ENCODE assay signal across 8 cellular contexts in genomic region chr6:109440325-109441068, GRCh38. TPM values are rescaled to one million over a fixed set of nuclear protein-coding genes. Genes with fewer than 3 reads are reported as not detected.
DNase-seq lines count a peak whose midpoint lies in the region; ATAC-seq and TF ChIP-seq lines count a peak whose summit lies in the region.

TSS of gene PPIL6 (minus strand) at chr6:109440628. CDS start at chr6:109440590, 38 bp downstream.
TSS of gene SMPD2 (plus strand) at chr6:109440724. CDS start at chr6:109441122, 398 bp downstream.

- WGBS in right cardiac atrium, result under 1% methylated on average over 103 of the region's 103 CpGs
- WGBS in aorta, 2 donors, result 0% methylated on average over 77 to 103 of the region's 103 CpGs

- intact Hi-C loops in right cardiac atrium (cut with DNase I), result no loop called here
- intact Hi-C loops in aorta (cut with DNase I), result loop anchor here (1.0 to 2.0 kb wide), 3 partner anchors 43 to 246 kb away; partner anchors contain the start of genes CD164 (in 2 of the 2) and ZBTB24 (in 1 of the 2)

- peak; percentile 15 for TF ChIP-seq CTCF in GM12873 (IDR thresholded peaks at IDR 0.05; ENCODE audit: insufficient read depth, low read depth, low read length, missing control alignments)
- peak; percentile 13 for TF ChIP-seq CTCF in NB4 (IDR thresholded peaks at IDR 0.05; ENCODE audit: low read depth, low read length)

- H3K4me3 ChIP-seq in NB4 (ENCODE audit: low read depth, low read length), result peak within 1 kb of the TSS; percentile 71
- H3K4me3 ChIP-seq in right cardiac atrium (ENCODE audit: low read length), result peak within 1 kb of the TSS; percentile 75
- peak within 1 kb of the TSS; percentile 78 for H3K4me3 ChIP-seq in rectal smooth muscle tissue (ENCODE audit: low read length)
- H3K4me3 ChIP-seq in aorta (ENCODE audit: low read length in 2 of 2), result peak within 1 kb of the TSS; percentile 57 to 63

- peak within 1 kb of the TSS; percentile 16 for H3K9ac ChIP-seq in rectal smooth muscle tissue (ENCODE audit: low read length)

- ATAC-seq in HG02571 (IDR thresholded peaks at IDR 0.05; ENCODE audit: unreplicated experiment) (peak; percentile 89), right cardiac atrium (peak; percentile 95 to 96), aorta (ENCODE audit: low FRiP score) (peak; percentile 96)

- H3K36me3 ChIP-seq in rectal smooth muscle tissue (ENCODE audit: control insufficient read depth, insufficient read depth, low read length), result peaks cover 14% of the 10 kb centered on the region
- peaks cover 0 to 2% of the 10 kb centered on the region in 2 donors for H3K36me3 ChIP-seq in aorta (ENCODE audit: control insufficient read depth in 1 of 2, insufficient read depth in 2 of 2, low read length in 1 of 2)

- H3K27me3 ChIP-seq in right cardiac atrium (ENCODE audit: control insufficient read depth, insufficient read depth), result no peaks in the 10 kb centered on the region
- H3K27me3 ChIP-seq in rectal smooth muscle tissue (ENCODE audit: control insufficient read depth, insufficient read depth, low read length), result no peaks in the 10 kb centered on the region
- H3K27me3 ChIP-seq in aorta (ENCODE audit: control insufficient read depth in 1 of 2, insufficient read depth in 2 of 2, low read length in 1 of 2), result no peaks in the 10 kb centered on the region

- DNase-seq in NB4 (ENCODE audit: low read depth) (peak; percentile 94), T-helper 1 cell (peak; percentile 60 to 80 (median 68)), amygdala (lab: John Stamatoyannopoulos, UW) (peak in 54 of 56 donors; percentile 35 to 90 (median 73)), right cardiac atrium (peak; percentile 91 to 97 (median 97)), aorta (peak; percentile 94 to 96)

- peaks cover 2% of the 10 kb centered on the region for H3K4me1 ChIP-seq in right cardiac atrium (ENCODE audit: control insufficient read depth, insufficient read depth, low read length)
- H3K4me1 ChIP-seq in rectal smooth muscle tissue (ENCODE audit: control insufficient read depth, insufficient read depth, low read length), result peaks cover 3% of the 10 kb centered on the region
- H3K4me1 ChIP-seq in aorta (ENCODE audit: control insufficient read depth in 1 of 2, insufficient read depth in 2 of 2, low read length in 2 of 2), result no peaks in the 10 kb centered on the region

- TF ChIP-seq POLR2A in NB4 (IDR thresholded peaks at IDR 0.05; ENCODE audit: extremely low read depth, insufficient read length), result no peak

- H3K9me3 ChIP-seq in right cardiac atrium (ENCODE audit: control insufficient read depth, low read length) (no peaks in the 10 kb centered on the region), aorta (ENCODE audit: control insufficient read depth, low read length) (no peaks in the 10 kb centered on the region)

- H3K27ac ChIP-seq in right cardiac atrium (ENCODE audit: low read length) (peak within 1 kb of the TSS; percentile 73), rectal smooth muscle tissue (ENCODE audit: low read depth, low read length) (peak within 1 kb of the TSS; percentile 53), aorta (ENCODE audit: low read depth in 1 of 2, low read length in 2 of 2) (peak within 1 kb of the TSS in 1 of 2 donors; percentile 35)

RNA-seq across cellular contexts. Expression of gene PPIL6, which starts in this region (rescaled TPM):
- total RNA-seq in right cardiac atrium (1 to 10 TPM; 3.0 to 6.8 (median 4.6) TPM), aorta (1 to 10 TPM; 1.0 to 1.5 TPM)
- polyA plus RNA-seq in right cardiac atrium (2.2 TPM), aorta (1 to 10 TPM; 1.8 to 2.7 TPM)

RNA-seq across cellular contexts. Expression of gene SMPD2, which starts in this region (rescaled TPM):
- total RNA-seq in right cardiac atrium (1 to 10 TPM; 4.6 to 6.7 (median 5.7) TPM), aorta (1 to 10 TPM; 6.6 to 9.5 TPM)
- polyA plus RNA-seq in right cardiac atrium (5.7 TPM), aorta (10 to 100 TPM in 1 of 2 donors, 1 to 10 TPM in 1; 2.5 to 10.6 TPM)

Comparison
In these comparisons a context has a peak if more than half of its experiments do, and no peak if none do; other contexts are left out.
1. intact Hi-C loops: an anchor here in aorta (1.0 to 2.0 kb wide); none called in right cardiac atrium.